ENCODE assay signal across 9 cellular contexts in genomic region chr13:69597088-69597487, GRCh38.
"Had no signal": no experiment of that assay in that cellular context is flagged by ENCODE, and none has a peak within 500 bp of the region (broad histone marks: within the 10 kb centered on the region; RNA-seq: fewer than 3 reads in every experiment).

No MANE protein-coding gene starts in this region.

- H3K4me3 Mint-ChIP-seq: GM23338, HFFc6, IgD-negative memory B cell had no signal

- H3K27ac Mint-ChIP-seq: GM23338, HFFc6, IgD-negative memory B cell had no signal

- H2AFZ ChIP-seq: GM23338 had no signal

- DNase-seq: H7, HFFc6, Kasumi-1, KG1 had no signal

- H3K4me3 ChIP-seq: GM23338, HAP-1 had no signal

- H3K4me1 ChIP-seq: HAP-1 had no signal

- H3K36me3 ChIP-seq: HAP-1 had no signal

- ATAC-seq: GM23338, HCT116 had no signal

- H3K9me3 Mint-ChIP-seq: GM23338 had no signal

- H3K4me2 ChIP-seq: GM23338 had no signal

- H3K9me3 ChIP-seq: HAP-1 had no signal

- H3K27me3 Mint-ChIP-seq: IgD-negative memory B cell had no signal

- H3K4me1 Mint-ChIP-seq: GM23338, IgD-negative memory B cell had no signal

- H3K27ac ChIP-seq: HL-60 had no signal

- H3K36me3 Mint-ChIP-seq: IgD-negative memory B cell had no signal
